ENCODE assay signal across 14 cellular contexts in genomic region chr6:43779864-43780260, GRCh38. TPM values are rescaled to one million over a fixed set of nuclear protein-coding genes. Genes with fewer than 3 reads are reported as not detected.
DNase-seq lines count a peak whose midpoint lies in the region; ATAC-seq and TF ChIP-seq lines count a peak whose summit lies in the region.
"Had no signal": no experiment of that assay in that cellular context is flagged by ENCODE, and none has a peak within 500 bp of the region (broad histone marks: within the 10 kb centered on the region; RNA-seq: fewer than 3 reads in every experiment).

No MANE protein-coding gene starts in this region.

- intact Hi-C loops in left lung (cut with DNase I) = no loop called here
- intact Hi-C loops in stomach (cut with DNase I; ENCODE audit: low total_unique reads) = no loop called here

- H3K4me1 Mint-ChIP-seq in chondrocyte (ENCODE audit: low read depth) = peaks cover 35% of the 10 kb centered on the region

- no peak overlapping the region for H3K4me3 Mint-ChIP-seq in chondrocyte (ENCODE audit: unreplicated experiment)
- H3K4me3 Mint-ChIP-seq: T-helper 1 cell treated with Interleukin-12 subunit alpha and Interleukin-12 subunit beta and Interleukin-4 antibody, amounts not matched to agents 30 μg/mL and 1 μg/mL, for 36 hours had no signal

- DNase-seq in NCI-H69 (lab: John Stamatoyannopoulos, UW) = peak; percentile 54
- peak; percentile 44 for DNase-seq in chondrocyte (ENCODE audit: low spot score)
- DNase-seq in left lung = no peak
- DNase-seq in stomach = peak; percentile 78
- DNase-seq in H7 = no peak
- no peak for DNase-seq in occipital lobe (lab: John Stamatoyannopoulos, UW)
- no peak for DNase-seq in Peyer's patch
- DNase-seq: activated gamma-delta T cell treated with Interleukin-2 at 50 U/mL for 16 hours; NCI-H1694; NCI-H748 treated with DMSO at 0.1 percent for 48 hours; stimulated activated naive CD4-positive, alpha-beta T cell had no signal

- H3K36me3 ChIP-seq in left lung (peaks cover 0 to 97% of the 10 kb centered on the region in 2 donors), stomach (peaks cover 72 to 93% (median 85%) of the 10 kb centered on the region in 4 donors), H7 (replicated peaks; ENCODE audit: control insufficient read depth, insufficient read depth, low read length) (peaks cover 50% of the 10 kb centered on the region), Peyer's patch (peaks cover 0 to 88% (median 0%) of the 10 kb centered on the region in 3 donors)

- no peak for TF ChIP-seq EP300 in stomach (IDR thresholded peaks at IDR 0.05)

- peaks cover 44% of the 10 kb centered on the region for H3K36me3 Mint-ChIP-seq in chondrocyte (ENCODE audit: low read depth)

- no peaks in the 10 kb centered on the region for H3K27me3 Mint-ChIP-seq in chondrocyte (ENCODE audit: low read depth)

- ATAC-seq in left lung = peak; percentile 4
- ATAC-seq: activated CD4-positive, CD25-positive, alpha-beta regulatory T cell treated with anti-CD3 and anti-CD28 coated beads, Interleukin-2, amount 50 U/mL, for 24 hours had no signal

- H3K27me3 ChIP-seq in left lung = no peaks in the 10 kb centered on the region
- H3K27me3 ChIP-seq in stomach = no peaks in the 10 kb centered on the region
- no peaks in the 10 kb centered on the region for H3K27me3 ChIP-seq in H7 (ENCODE audit: control insufficient read depth, insufficient read depth, low read length)
- H3K27me3 ChIP-seq in Peyer's patch = no peaks in the 10 kb centered on the region

- TF ChIP-seq POLR2A in stomach (IDR thresholded peaks at IDR 0.05) = no peak
- TF ChIP-seq POLR2A in Peyer's patch (IDR thresholded peaks at IDR 0.05) = no peak

- H3K27ac ChIP-seq in left lung (no peak overlapping the region), stomach (peak overlapping the region; percentile 17 to 68 (median 24)), Peyer's patch (no peak overlapping the region)
- H3K27ac ChIP-seq: C4-2B had no signal

- peak overlapping the region; percentile 12 for H3K27ac Mint-ChIP-seq in chondrocyte (ENCODE audit: unreplicated experiment)
- H3K27ac Mint-ChIP-seq: T-helper 1 cell treated with Interleukin-12 subunit alpha and Interleukin-12 subunit beta and Interleukin-4 antibody, amounts not matched to agents 30 μg/mL and 1 μg/mL, for 36 hours had no signal

- no peaks in the 10 kb centered on the region for H3K9me3 Mint-ChIP-seq in chondrocyte (ENCODE audit: low read depth)
- H3K9me3 Mint-ChIP-seq: T-helper 1 cell treated with Interleukin-12 subunit alpha and Interleukin-12 subunit beta and Interleukin-4 antibody, amounts not matched to agents 30 μg/mL and 1 μg/mL, for 36 hours had no signal

- H3K9me3 ChIP-seq in left lung (no peaks in the 10 kb centered on the region), stomach (no peaks in the 10 kb centered on the region), Peyer's patch (no peaks in the 10 kb centered on the region)

- H3K4me3 ChIP-seq in left lung (no peak overlapping the region), stomach (no peak overlapping the region), H7 (ENCODE audit: insufficient read depth, low read depth, low read length) (no peak overlapping the region), Peyer's patch (no peak overlapping the region)

- H3K4me1 ChIP-seq in left lung (peaks cover 6 to 17% of the 10 kb centered on the region in 2 donors), stomach (peaks cover 24 to 81% (median 59%) of the 10 kb centered on the region in 4 donors), Peyer's patch (peaks cover 0 to 20% (median 2%) of the 10 kb centered on the region in 4 donors)

- WGBS in stomach, 5 donors = 18 to 59% (median 36%) methylated on average over 5 to 8 of the region's 8 CpGs

- TF ChIP-seq CTCF in chondrocyte (IDR thresholded peaks at IDR 0.05) (no peak), left lung (IDR thresholded peaks at IDR 0.05) (no peak), stomach (IDR thresholded peaks at IDR 0.05) (no peak), Peyer's patch (IDR thresholded peaks at IDR 0.05) (no peak)

RNA-seq across cellular contexts. Expression of gene VEGFA, which starts 9.9 kb away (rescaled TPM):
- total RNA-seq in chondrocyte (24.8 to 139 TPM (median 137 TPM) in 3 replicates), left lung (100 to 1,000 TPM; 147 to 154 TPM), stomach (100 to 1,000 TPM; 193 to 438 (median 352) TPM), occipital lobe (32.3 TPM), Peyer's patch (100 to 1,000 TPM; 202 to 663 (median 418) TPM)
- polyA plus RNA-seq in stomach = 10 to 100 TPM; 28.6 to 87.7 (median 31.5) TPM
- 32.1 and 39.6 TPM in 2 replicates for total RNA-seq in H7 (2014; rRNA removed; shearing (Covaris generic))

Comparison
In these comparisons a context has a peak if more than half of its experiments do, and no peak if none do; other contexts are left out.
1. DNase-seq: peak in NCI-H69 (single experiment), chondrocyte (single experiment) and stomach (single experiment); none in left lung (0 of 2), H7 (single experiment), occipital lobe (single experiment) and Peyer's patch (0 of 3).
2. H3K27ac ChIP-seq: peak in stomach (5 of 5); none in left lung (0 of 2) and Peyer's patch (0 of 4).